In genomic region chr9:134180786-134181647, GRCh38 we compare ENCODE assay signal across 25 cellular contexts. TPM values are rescaled to one million over a fixed set of nuclear protein-coding genes. Genes with fewer than 3 reads are reported as not detected.
DNase-seq lines count a peak whose midpoint lies in the region; ATAC-seq and TF ChIP-seq lines count a peak whose summit lies in the region.
"Had no signal": no experiment of that assay in that cellular context is flagged by ENCODE, and none has a peak within 500 bp of the region (broad histone marks: within the 10 kb centered on the region; RNA-seq: fewer than 3 reads in every experiment).

No MANE protein-coding gene starts in this region.

- H3K4me1 Mint-ChIP-seq in activated T-cell treated with anti-CD3 and anti-CD28 coated beads, Interleukin-2, amount 50 U/mL, for 4 hours (ENCODE audit: low read depth) = peaks cover 27% of the 10 kb centered on the region
- peaks cover 14% of the 10 kb centered on the region for H3K4me1 Mint-ChIP-seq in activated T-cell treated with anti-CD3 and anti-CD28 coated beads, Interleukin-2, amount 50 U/mL, for 72 hours (ENCODE audit: low read depth)
- peaks cover 52% of the 10 kb centered on the region for H3K4me1 Mint-ChIP-seq in stimulated activated effector memory CD8-positive, alpha-beta T cell treated with anti-CD3 and anti-CD28 coated beads, Interleukin-12 subunit alpha, Interleukin-12 subunit beta, amount 100 ng/mL, for 72 hours

- H3K36me3 Mint-ChIP-seq in activated T-cell treated with anti-CD3 and anti-CD28 coated beads, Interleukin-2, amount 50 U/mL, for 4 hours (ENCODE audit: insufficient read depth) = no peaks in the 10 kb centered on the region
- H3K36me3 Mint-ChIP-seq in activated T-cell treated with anti-CD3 and anti-CD28 coated beads, Interleukin-2, amount 50 U/mL, for 72 hours (ENCODE audit: insufficient read depth in 2 of 2) = peaks cover 2 to 3% of the 10 kb centered on the region in 2 donors
- peaks cover 23% of the 10 kb centered on the region for H3K36me3 Mint-ChIP-seq in stimulated activated effector memory CD8-positive, alpha-beta T cell treated with anti-CD3 and anti-CD28 coated beads, Interleukin-12 subunit alpha, Interleukin-12 subunit beta, amount 100 ng/mL, for 72 hours
- H3K36me3 Mint-ChIP-seq: activated naive CD4-positive, alpha-beta T cell treated with anti-CD3 and anti-CD28 coated beads, Interleukin-2, amount 50 U/mL, for 24 hours had no signal

- H3K9me3 ChIP-seq in RWPE2 (ENCODE audit: severe bottlenecking) (no peaks in the 10 kb centered on the region), liver (ENCODE audit: control insufficient read depth in 4 of 4, low read length in 3 of 4) (no peaks in the 10 kb centered on the region), BE2C (no peaks in the 10 kb centered on the region)

- no peak overlapping the region for H3K4me3 ChIP-seq in RWPE2 (ENCODE audit: severe bottlenecking)
- no peak overlapping the region for H3K4me3 ChIP-seq in liver (ENCODE audit: low read depth in 1 of 3, low read length in 3 of 3)
- no peak overlapping the region for H3K4me3 ChIP-seq in BE2C (ENCODE audit: low read depth, low read length)

- 56% methylated on average over 20 of the region's 20 CpGs for WGBS in liver

- no peak for TF ChIP-seq CTCF in RWPE2 (IDR thresholded peaks at IDR 0.05; ENCODE audit: poor library complexity, severe bottlenecking)
- TF ChIP-seq CTCF in liver (IDR thresholded peaks at IDR 0.05; ENCODE audit: low read depth, low read length, missing input control) = no peak
- no peak for TF ChIP-seq CTCF in BE2C (IDR thresholded peaks at IDR 0.05; ENCODE audit: low read depth, low read length)

- no peak for TF ChIP-seq RAD21 in liver (IDR thresholded peaks at IDR 0.05)

- H3K27ac Mint-ChIP-seq in activated T-cell treated with anti-CD3 and anti-CD28 coated beads, Interleukin-2, amount 50 U/mL, for 72 hours = no peak overlapping the region
- H3K27ac Mint-ChIP-seq in stimulated activated effector memory CD8-positive, alpha-beta T cell treated with anti-CD3 and anti-CD28 coated beads, Interleukin-12 subunit alpha, Interleukin-12 subunit beta, amount 100 ng/mL, for 72 hours = peak overlapping the region; percentile 93

- H3K36me3 ChIP-seq in RWPE2 (ENCODE audit: low read depth) (no peaks in the 10 kb centered on the region), liver (ENCODE audit: control insufficient read depth in 4 of 4, insufficient read depth in 3 of 4, low read depth in 1 of 4, low read length in 3 of 4) (no peaks in the 10 kb centered on the region), BE2C (no peaks in the 10 kb centered on the region)
- H3K36me3 ChIP-seq: brain microvascular endothelial cell had no signal

- H3K4me1 ChIP-seq in RWPE2 (ENCODE audit: insufficient read depth, poor library complexity, severe bottlenecking) (no peaks in the 10 kb centered on the region), liver (ENCODE audit: control insufficient read depth in 4 of 4, insufficient read depth in 4 of 4, low read length in 3 of 4) (peaks cover 23 to 65% (median 54%) of the 10 kb centered on the region in 4 donors), BE2C (no peaks in the 10 kb centered on the region)

- H3K27ac ChIP-seq in RWPE2 (ENCODE audit: poor library complexity, severe bottlenecking) (no peak overlapping the region), liver (ENCODE audit: low read depth in 1 of 2, low read length in 2 of 2) (peak overlapping the region; percentile 89 to 93)
- H3K27ac ChIP-seq: brain microvascular endothelial cell had no signal

- DNase-seq in activated T-cell treated with anti-CD3 and anti-CD28 coated beads, Interleukin-2, amount 50 U/mL, for 4 hours = no peak
- no peak for DNase-seq in activated T-cell treated with anti-CD3 and anti-CD28 coated beads, Interleukin-2, amount 50 U/mL, for 72 hours
- DNase-seq in RWPE2 (ENCODE audit: low spot score) (peak; percentile 43), BE2C (no peak), SKM-1 treated with dmso at 0.1 percent for 144 hours (lab: John Stamatoyannopoulos, UW; ENCODE audit: unreplicated experiment) (no peak), COLO829 (ENCODE audit: low spot score) (no peak)
- no peak for DNase-seq in stimulated activated effector memory CD8-positive, alpha-beta T cell treated with anti-CD3 and anti-CD28 coated beads, Interleukin-12 subunit alpha, Interleukin-12 subunit beta, amount 100 ng/mL, for 72 hours (ENCODE audit: low spot score in 2 of 2)
- DNase-seq: ACHN; activated CD4-positive, alpha-beta T cell treated with anti-CD3 and anti-CD28 coated beads for 1 hour; brain microvascular endothelial cell; COR-L47; GDM1; GOT3; midbrain; NCI-H187 treated with DMSO at 0.1 percent for 48 hours; NCI-H446 treated with DMSO at 0.1 percent for 48 hours; nucleus accumbens; SHP77 treated with DMSO at 0.1 percent for 48 hours had no signal

- ATAC-seq in activated T-cell treated with anti-CD3 and anti-CD28 coated beads, Interleukin-2, amount 50 U/mL, for 4 hours = no peak
- no peak for ATAC-seq in activated T-cell treated with anti-CD3 and anti-CD28 coated beads, Interleukin-2, amount 50 U/mL, for 72 hours (replicated peaks in 1 of 2)
- no peak for ATAC-seq in RWPE2 (ENCODE audit: low read depth)
- peak; percentile 6 for ATAC-seq in stimulated activated effector memory CD8-positive, alpha-beta T cell treated with anti-CD3 and anti-CD28 coated beads, Interleukin-12 subunit alpha, Interleukin-12 subunit beta, amount 100 ng/mL, for 72 hours
- ATAC-seq: esophagus mucosa had no signal

- peaks cover 8% of the 10 kb centered on the region for H3K27me3 Mint-ChIP-seq in activated T-cell treated with anti-CD3 and anti-CD28 coated beads, Interleukin-2, amount 50 U/mL, for 4 hours (ENCODE audit: low read depth)
- H3K27me3 Mint-ChIP-seq in activated T-cell treated with anti-CD3 and anti-CD28 coated beads, Interleukin-2, amount 50 U/mL, for 72 hours (ENCODE audit: low read depth) = peaks cover 9% of the 10 kb centered on the region

- H3K4me3 Mint-ChIP-seq in activated T-cell treated with anti-CD3 and anti-CD28 coated beads, Interleukin-2, amount 50 U/mL, for 4 hours = peak overlapping the region; percentile 36
- no peak overlapping the region for H3K4me3 Mint-ChIP-seq in activated T-cell treated with anti-CD3 and anti-CD28 coated beads, Interleukin-2, amount 50 U/mL, for 72 hours
- peak overlapping the region; percentile 44 for H3K4me3 Mint-ChIP-seq in stimulated activated effector memory CD8-positive, alpha-beta T cell treated with anti-CD3 and anti-CD28 coated beads, Interleukin-12 subunit alpha, Interleukin-12 subunit beta, amount 100 ng/mL, for 72 hours
- H3K4me3 Mint-ChIP-seq: activated naive CD4-positive, alpha-beta T cell treated with anti-CD3 and anti-CD28 coated beads, Interleukin-2, amount 50 U/mL, for 24 hours had no signal

- H3K9ac ChIP-seq in liver (ENCODE audit: low read depth in 1 of 2, low read length in 2 of 2) = peak overlapping the region in 1 of 2 donors; percentile 18

- H3K9me3 Mint-ChIP-seq in activated T-cell treated with anti-CD3 and anti-CD28 coated beads, Interleukin-2, amount 50 U/mL, for 4 hours = no peaks in the 10 kb centered on the region
- peaks cover 6% of the 10 kb centered on the region in 2 donors for H3K9me3 Mint-ChIP-seq in activated T-cell treated with anti-CD3 and anti-CD28 coated beads, Interleukin-2, amount 50 U/mL, for 72 hours
- no peaks in the 10 kb centered on the region for H3K9me3 Mint-ChIP-seq in stimulated activated effector memory CD8-positive, alpha-beta T cell treated with anti-CD3 and anti-CD28 coated beads, Interleukin-12 subunit alpha, Interleukin-12 subunit beta, amount 100 ng/mL, for 72 hours
- H3K9me3 Mint-ChIP-seq: activated naive CD4-positive, alpha-beta T cell treated with anti-CD3 and anti-CD28 coated beads, Interleukin-2, amount 50 U/mL, for 24 hours had no signal

- peaks cover 9% of the 10 kb centered on the region for H3K27me3 ChIP-seq in RWPE2 (ENCODE audit: insufficient read depth, poor library complexity, severe bottlenecking)
- H3K27me3 ChIP-seq in liver (ENCODE audit: control insufficient read depth in 4 of 4, insufficient read depth in 4 of 4, low read length in 3 of 4) = no peaks in the 10 kb centered on the region
- no peaks in the 10 kb centered on the region for H3K27me3 ChIP-seq in BE2C

TF ChIP-seq in liver, 16 proteins besides CTCF, POLR2A, EP300 and RAD21 (continues in another document):
- no peak for TF ChIP-seq MAX (IDR thresholded peaks at IDR 0.05)
- no peak for TF ChIP-seq HNF4A (conservative IDR thresholded peaks at IDR 0.05)
- TF ChIP-seq, protein P1, sequence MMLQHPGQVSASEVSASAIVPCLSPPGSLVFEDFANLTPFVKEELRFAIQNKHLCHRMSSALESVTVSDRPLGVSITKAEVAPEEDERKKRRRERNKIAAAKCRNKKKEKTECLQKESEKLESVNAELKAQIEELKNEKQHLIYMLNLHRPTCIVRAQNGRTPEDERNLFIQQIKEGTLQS (IDR thresholded peaks at IDR 0.05) = no peak

RNA-seq across cellular contexts. Expression of gene RNU6ATAC, which starts 16.7 kb away (rescaled TPM):
- 10 to 100 TPM; 35.6 to 48.6 (median 43.2) TPM for total RNA-seq in activated T-cell treated with anti-CD3 and anti-CD28 coated beads, Interleukin-2, amount 50 U/mL, for 4 hours
- total RNA-seq in activated T-cell treated with anti-CD3 and anti-CD28 coated beads, Interleukin-2, amount 50 U/mL, for 72 hours = 10 to 100 TPM; 17.2 to 34.1 TPM
- not detected for total RNA-seq in liver
- not detected for polyA plus RNA-seq in liver
- 32.9 TPM for polyA plus RNA-seq in BE2C (2012; ENCODE audit: insufficient read depth, insufficient read length, low read depth)
- total RNA-seq: dermis microvascular lymphatic vessel endothelial cell, glomerular endothelial cell, skeletal muscle tissue, urinary bladder had no signal
- polyA plus RNA-seq: urinary bladder had no signal

RNA-seq across cellular contexts. Expression of gene WDR5, which starts 45.1 kb away (rescaled TPM):
- total RNA-seq in activated T-cell treated with anti-CD3 and anti-CD28 coated beads, Interleukin-2, amount 50 U/mL, for 4 hours = 10 to 100 TPM; 67.7 to 84.6 (median 71.1) TPM
- 10 to 100 TPM; 31.7 to 40.0 TPM for total RNA-seq in activated T-cell treated with anti-CD3 and anti-CD28 coated beads, Interleukin-2, amount 50 U/mL, for 72 hours
- total RNA-seq in liver = 10 to 100 TPM; 11.4 to 21.6 TPM
- polyA plus RNA-seq in liver = 10 to 100 TPM; 11.1 to 17.8 TPM
- polyA plus RNA-seq in BE2C (2012; ENCODE audit: insufficient read depth, insufficient read length, low read depth) = 48.0 TPM

Comparison
In these comparisons a context has a peak if more than half of its experiments do, and no peak if none do; other contexts are left out.
1. H3K4me3 Mint-ChIP-seq: peak in activated T-cell treated with anti-CD3 and anti-CD28 coated beads, Interleukin-2, amount 50 U/mL, for 4 hours (single experiment) and stimulated activated effector memory CD8-positive, alpha-beta T cell treated with anti-CD3 and anti-CD28 coated beads, Interleukin-12 subunit alpha, Interleukin-12 subunit beta, amount 100 ng/mL, for 72 hours (single experiment); none in activated T-cell treated with anti-CD3 and anti-CD28 coated beads, Interleukin-2, amount 50 U/mL, for 72 hours (0 of 2).
2. RNA of gene RNU6ATAC, which starts 16.7 kb away (total RNA-seq): 35.6 to 48.6 TPM in activated T-cell treated with anti-CD3 and anti-CD28 coated beads, Interleukin-2, amount 50 U/mL, for 4 hours and 17.2 to 34.1 TPM in activated T-cell treated with anti-CD3 and anti-CD28 coated beads, Interleukin-2, amount 50 U/mL, for 72 hours; not detected in liver; every median in the first group is over 10 times any median in the second.